8 cellular contexts compared by ENCODE assay signal in genomic region chr16:11781773-11782172, GRCh38. TPM values are rescaled to one million over a fixed set of nuclear protein-coding genes. Genes with fewer than 3 reads are reported as not detected.
DNase-seq lines count a peak whose midpoint lies in the region; ATAC-seq lines count a peak whose summit lies in the region.

No MANE protein-coding gene starts in this region.

- H3K27ac Mint-ChIP-seq in central memory CD8-positive, alpha-beta T cell (ENCODE audit: low read depth) = peak overlapping the region; percentile 97
- peak overlapping the region; percentile 87 to 100 (median 96) for H3K27ac Mint-ChIP-seq in naive B cell

- peak overlapping the region; percentile 32 for H3K4me3 Mint-ChIP-seq in central memory CD8-positive, alpha-beta T cell
- peak overlapping the region in 6 of 8 donors; percentile 11 to 83 (median 56) for H3K4me3 Mint-ChIP-seq in naive B cell

- no peaks in the 10 kb centered on the region for H3K27me3 Mint-ChIP-seq in central memory CD8-positive, alpha-beta T cell
- no peaks in the 10 kb centered on the region for H3K27me3 Mint-ChIP-seq in naive B cell

- peak; percentile 70 for DNase-seq in DMS53 (lab: John Stamatoyannopoulos, UW)
- peak; percentile 38 for DNase-seq in NCI-H2227 (lab: John Stamatoyannopoulos, UW; ENCODE audit: unreplicated experiment)
- no peak for DNase-seq in central memory CD8-positive, alpha-beta T cell (ENCODE audit: low spot score in 2 of 2)
- no peak for DNase-seq in naive B cell
- no peak for DNase-seq in effector CD8-positive, alpha-beta T cell (lab: John Stamatoyannopoulos, UW)
- no peak for DNase-seq in stimulated activated CD4-positive, alpha-beta T cell treated with anti-CD3 and anti-CD28 coated beads, Interleukin-4, amount 100 ng/mL, for 24 hours
- DNase-seq in HCEC 1CT = no peak

- peaks cover 35% of the 10 kb centered on the region for H3K4me1 Mint-ChIP-seq in central memory CD8-positive, alpha-beta T cell
- H3K4me1 Mint-ChIP-seq in naive B cell = peaks cover 21 to 49% (median 34%) of the 10 kb centered on the region in 3 donors

- H3K36me3 Mint-ChIP-seq in central memory CD8-positive, alpha-beta T cell (ENCODE audit: insufficient read depth) = peaks cover 30% of the 10 kb centered on the region
- no peaks in the 10 kb centered on the region for H3K36me3 Mint-ChIP-seq in naive B cell

- H3K9me3 Mint-ChIP-seq in central memory CD8-positive, alpha-beta T cell = no peaks in the 10 kb centered on the region
- H3K9me3 Mint-ChIP-seq in naive B cell = no peaks in the 10 kb centered on the region

- no peak for ATAC-seq in central memory CD8-positive, alpha-beta T cell (replicated peaks; ENCODE audit: extremely low read depth, poor library complexity, severe bottlenecking)
- ATAC-seq in naive B cell (ENCODE audit: low read depth in 2 of 2) = no peak
- no peak for ATAC-seq in GM19395 (IDR thresholded peaks at IDR 0.05; ENCODE audit: unreplicated experiment)

RNA-seq across cellular contexts. Expression of gene ZC3H7A, which starts 15.3 kb away (rescaled TPM):
- polyA plus RNA-seq in naive B cell (ENCODE audit: low read depth in 6 of 6) = 10 to 100 TPM; 20.7 to 38.4 (median 32.0) TPM

RNA-seq across cellular contexts. Expression of gene TXNDC11, which starts 39.1 kb away (rescaled TPM):
- 10 to 100 TPM; 34.6 to 65.6 (median 40.2) TPM for polyA plus RNA-seq in naive B cell (ENCODE audit: low read depth in 6 of 6)

Comparison
In these comparisons a context has a peak if more than half of its experiments do, and no peak if none do; other contexts are left out.
1. DNase-seq: peak in DMS53 (single experiment) and NCI-H2227 (single experiment); none in central memory CD8-positive, alpha-beta T cell (0 of 2), naive B cell (single experiment), effector CD8-positive, alpha-beta T cell (single experiment), stimulated activated CD4-positive, alpha-beta T cell treated with anti-CD3 and anti-CD28 coated beads, Interleukin-4, amount 100 ng/mL, for 24 hours (single experiment) and HCEC 1CT (single experiment).